Comparison of ENCODE assay signal across 27 cellular contexts in genomic region chr3:66018047-66019033, GRCh38. TPM values are rescaled to one million over a fixed set of nuclear protein-coding genes. Genes with fewer than 3 reads are reported as not detected.
DNase-seq lines count a peak whose midpoint lies in the region; ATAC-seq and TF ChIP-seq lines count a peak whose summit lies in the region.
"Had no signal": no experiment of that assay in that cellular context is flagged by ENCODE, and none has a peak within 500 bp of the region (broad histone marks: within the 10 kb centered on the region; RNA-seq: fewer than 3 reads in every experiment).

No MANE protein-coding gene starts in this region.

- peak overlapping the region; percentile 56 for H3K27ac Mint-ChIP-seq in nephron progenitor cell
- H3K27ac Mint-ChIP-seq: activated T-cell treated with anti-CD3 and anti-CD28 coated beads, Interleukin-2, amount 50 U/mL, for 72 hours; immature natural killer cell; natural killer cell; stimulated activated naive CD8-positive, alpha-beta T cell treated with anti-CD3 and anti-CD28 coated beads, Interleukin-15, Interleukin-2, amounts not matched to agents 100 ng/mL and 50 ng/mL, for 24 hours had no signal

- H3K4me1 Mint-ChIP-seq in nephron progenitor cell, result peaks cover 71% of the 10 kb centered on the region
- H3K4me1 Mint-ChIP-seq: immature natural killer cell, natural killer cell had no signal

- peaks cover 4% of the 10 kb centered on the region for H3K27me3 Mint-ChIP-seq in nephron progenitor cell (ENCODE audit: low read depth, poor library complexity)
- H3K27me3 Mint-ChIP-seq: brain had no signal

- no peaks in the 10 kb centered on the region for H3K36me3 Mint-ChIP-seq in nephron progenitor cell (ENCODE audit: low read depth)
- H3K36me3 Mint-ChIP-seq: brain, immature natural killer cell, natural killer cell had no signal

- no peak for ATAC-seq in HG03159 (IDR thresholded peaks at IDR 0.05; ENCODE audit: unreplicated experiment)
- ATAC-seq: activated T-cell treated with anti-CD3 and anti-CD28 coated beads, Interleukin-2, amount 50 U/mL, for 72 hours; natural killer cell; PC-3 had no signal

- no peak overlapping the region for H3K4me3 ChIP-seq in epithelial cell of proximal tubule (ENCODE audit: low read depth, low read length)
- H3K4me3 ChIP-seq: BLaER1, esophagus muscularis mucosa, tibial artery had no signal

- H3K9me3 Mint-ChIP-seq in nephron progenitor cell, result no peaks in the 10 kb centered on the region
- H3K9me3 Mint-ChIP-seq: activated T-cell treated with anti-CD3 and anti-CD28 coated beads, Interleukin-2, amount 50 U/mL, for 72 hours; brain; immature natural killer cell; natural killer cell had no signal

- TF ChIP-seq CTCF in GM12873 (IDR thresholded peaks at IDR 0.05; ENCODE audit: insufficient read depth, low read depth, low read length, missing control alignments) (peak; percentile 6), VCaP (conservative IDR thresholded peaks at IDR 0.05) (peak; percentile 30), epithelial cell of proximal tubule (conservative IDR thresholded peaks at IDR 0.05; ENCODE audit: low read depth, low read length) (peak; percentile 15), nephron progenitor cell (IDR thresholded peaks at IDR 0.05) (no peak)

- DNase-seq in epithelial cell of proximal tubule (ENCODE audit: low read depth) (no peak), nephron progenitor cell (no peak), SIG-M5 (lab: John Stamatoyannopoulos, UW) (no peak), activated T-cell treated with anti-CD3 and anti-CD28 coated beads for 4 hours (no peak)
- DNase-seq: ACHN; activated CD4-positive, alpha-beta T cell treated with anti-CD3 and anti-CD28 coated beads, Interleukin-2, amount 50 U/mL, for 1 hour; activated naive CD4-positive, alpha-beta T cell treated with Interleukin-2 at 50 U/mL for 16 hours; activated T-cell treated with anti-CD3 and anti-CD28 coated beads, Interleukin-2, amount 50 U/mL, for 72 hours; effector CD4-positive, alpha-beta T cell; hypothalamus; immature natural killer cell; natural killer cell; NCI-H2171; NK-92 treated with Interleukin-12 subunit alpha and Interleukin-12 subunit beta, amount 100 ng/mL, for 24 hours; PC-3; Right ventricle myocardium superior; SW 1271; T-helper 9 cell; tibial artery had no signal

- H3K27ac ChIP-seq in VCaP, result peak overlapping the region; percentile 44
- H3K27ac ChIP-seq: BLaER1, esophagus muscularis mucosa, tibial artery had no signal

- no peak overlapping the region for H3K4me3 Mint-ChIP-seq in nephron progenitor cell
- H3K4me3 Mint-ChIP-seq: activated T-cell treated with anti-CD3 and anti-CD28 coated beads, Interleukin-2, amount 50 U/mL, for 72 hours; brain; immature natural killer cell; natural killer cell; stimulated activated naive CD8-positive, alpha-beta T cell treated with anti-CD3 and anti-CD28 coated beads, Interleukin-15, Interleukin-2, amounts not matched to agents 100 ng/mL and 50 ng/mL, for 24 hours had no signal

RNA-seq across cellular contexts. Expression of gene MAGI1, which starts 20.4 kb away (rescaled TPM):
- 9.6 and 10.9 TPM in 2 replicates for total RNA-seq in epithelial cell of proximal tubule
- total RNA-seq: mononuclear cell, natural killer cell had no signal
